ENCODE assay signal across 25 cellular contexts in the genomic region with DNA sequence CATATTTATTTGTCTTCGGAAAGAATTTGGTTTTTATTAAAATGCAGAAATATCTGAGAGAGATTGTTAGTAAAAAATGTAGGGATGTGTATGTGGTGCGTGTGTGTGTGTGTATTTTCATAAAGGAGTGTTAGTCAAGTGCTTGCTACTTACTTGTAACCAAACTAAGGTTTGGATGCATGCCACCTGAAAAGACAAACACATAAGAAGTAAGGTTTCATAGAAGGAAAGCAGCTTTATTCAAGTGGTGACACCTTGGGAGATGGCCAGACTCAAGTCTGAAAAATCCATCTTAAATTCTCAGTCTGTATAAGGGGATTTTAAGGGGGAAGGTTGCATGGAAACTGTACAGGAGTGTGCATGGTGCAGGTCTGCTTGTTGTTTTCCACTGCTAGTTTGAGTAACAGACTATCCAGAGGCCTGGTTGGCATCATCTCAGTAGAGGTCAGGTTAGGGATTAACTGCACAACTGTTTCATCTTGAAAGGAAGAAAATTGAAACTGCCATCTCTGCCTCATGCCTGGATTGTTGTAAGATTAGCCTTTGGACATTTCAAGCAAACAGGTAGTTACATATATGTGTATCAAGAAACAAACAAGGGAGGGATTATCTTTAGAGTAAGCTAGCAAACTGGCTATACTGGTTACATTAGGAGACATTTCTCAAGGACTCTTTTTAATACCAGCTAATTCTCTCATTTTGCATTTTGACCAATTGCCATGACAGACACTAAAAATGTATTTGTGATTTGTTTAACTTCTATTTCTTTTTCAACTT.
"Had no signal": no experiment of that assay in that cellular context is flagged by ENCODE, and none has a peak within 500 bp of the region (broad histone marks: within the 10 kb centered on the region; RNA-seq: fewer than 3 reads in every experiment).

No MANE protein-coding gene starts in this region.

- H3K4me1 ChIP-seq: lower lobe of right lung, right lobe of liver, testis had no signal

- H3K27me3 ChIP-seq: brain microvascular endothelial cell, neural progenitor cell, right lobe of liver, testis had no signal

- DNase-seq: activated CD4-positive, alpha-beta memory T cell treated with anti-CD3 and anti-CD28 coated beads, Interleukin-2, amount 10 ng/mL, durations not matched to agents 7 days and 5 days; activated CD4-positive, alpha-beta T cell treated with anti-CD3 and anti-CD28 coated beads for 1 hour; activated CD4-positive, alpha-beta T cell treated with anti-CD3 and anti-CD28 coated beads, Interleukin-2, amount 10 ng/mL, durations not matched to agents 7 days and 5 days; activated CD8-positive, alpha-beta memory T cell treated with anti-CD3 and anti-CD28 coated beads, Interleukin-2, amount 50 U/mL, for 48 hours; activated gamma-delta T cell; activated naive CD4-positive, alpha-beta T cell treated with anti-CD3 and anti-CD28 coated beads, Interleukin-2, amount 10 ng/mL, durations not matched to agents 7 days and 5 days; activated naive CD8-positive, alpha-beta T cell treated with anti-CD3 and anti-CD28 coated beads, Interleukin-2, amount 10 ng/mL, durations not matched to agents 7 days and 5 days; activated T-cell treated with anti-CD3 and anti-CD28 coated beads, Interleukin-2, amount 50 U/mL, for 24 hours; amniotic stem cell; brain microvascular endothelial cell; cortex of kidney; effector memory CD8-positive, alpha-beta T cell; kidney glomerular epithelial cell; lower lobe of right lung; mesenchymal stem cell; naive thymus-derived CD8-positive, alpha-beta T cell; right lobe of liver; stimulated activated CD4-positive, alpha-beta T cell treated with anti-CD3 and anti-CD28 coated beads, Interleukin-2, amount 100 ng/mL, for 48 hours; stimulated activated naive CD4-positive, alpha-beta T cell treated with Interleukin-2 at 50 U/mL for 16 hours; T-helper 2 cell; testis; trophoblast cell had no signal

- ATAC-seq: effector memory CD8-positive, alpha-beta T cell; left lobe of liver; lower lobe of right lung; naive thymus-derived CD8-positive, alpha-beta T cell; right lobe of liver; WTC11 had no signal

- H3K4me2 ChIP-seq: neural progenitor cell had no signal

- H2AFZ ChIP-seq: neural progenitor cell had no signal

- H3K9me3 ChIP-seq: right lobe of liver, testis had no signal

- H3K4me3 ChIP-seq: lower lobe of right lung, neural progenitor cell, right lobe of liver, testis had no signal

- H3K36me3 ChIP-seq: brain microvascular endothelial cell, lower lobe of right lung, neural progenitor cell, right lobe of liver had no signal

- H3K27ac ChIP-seq: brain microvascular endothelial cell, lower lobe of right lung, neural progenitor cell, right lobe of liver, testis had no signal

- H3K9ac ChIP-seq: neural progenitor cell had no signal
